24 cellular contexts compared by ENCODE assay signal in the genomic region with DNA sequence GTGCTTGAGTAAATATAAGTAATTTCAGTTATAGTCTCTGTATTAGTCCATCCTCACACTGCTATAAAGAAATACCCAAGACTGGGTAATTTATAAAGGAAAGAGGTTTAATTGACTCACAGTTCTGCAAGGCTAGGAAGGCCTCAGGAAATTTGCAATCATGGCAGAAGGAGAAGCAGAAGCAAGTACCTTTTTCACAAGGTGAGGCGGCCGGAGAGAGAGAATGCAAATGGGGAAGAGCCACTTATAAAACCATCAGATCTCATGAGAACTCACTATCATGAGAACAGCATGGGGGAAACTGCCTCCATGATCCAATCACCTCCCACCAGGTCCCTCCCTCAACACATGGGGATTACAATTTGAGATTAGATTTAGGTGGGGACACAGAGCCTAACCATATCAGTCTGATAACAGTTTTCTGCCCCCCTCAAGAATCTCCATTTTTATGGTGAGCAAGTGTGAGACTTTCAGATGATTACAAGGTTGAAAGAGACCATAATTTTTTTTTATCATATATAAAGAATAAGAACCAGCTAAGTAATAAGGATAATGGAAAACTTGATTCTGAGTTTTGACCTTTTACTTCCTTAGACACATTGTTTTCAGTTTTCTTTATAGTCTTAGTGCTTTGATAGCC. TPM values are rescaled to one million over a fixed set of nuclear protein-coding genes. Genes with fewer than 3 reads are reported as not detected.
DNase-seq lines count a peak whose midpoint lies in the region; ATAC-seq and TF ChIP-seq lines count a peak whose summit lies in the region.
"Had no signal": no experiment of that assay in that cellular context is flagged by ENCODE, and none has a peak within 500 bp of the region (broad histone marks: within the 10 kb centered on the region; RNA-seq: fewer than 3 reads in every experiment).

No MANE protein-coding gene starts in this region.

- POLR2A ChIA-PET in activated CD8-positive, alpha-beta T cell treated with anti-CD3 and anti-CD28 coated beads for 36 hours (lab: Charles Lee): no interaction called here
- POLR2A ChIA-PET in activated CD8-positive, alpha-beta T cell treated with anti-CD3 and anti-CD28 coated beads, Interleukin-2, amount 10 ng/mL, durations not matched to agents 7 days and 5 days (lab: Charles Lee): no interaction called here
- POLR2A ChIA-PET in OCI-LY7 (lab: Charles Lee): interaction anchor here (1.0 to 1.9 kb wide), 3 partner anchors 9 to 36 kb away, joined by 6 to 7 read pairs (median 6); partner anchors contain the start of gene LEMD3

- DNase-seq in activated CD8-positive, alpha-beta T cell treated with anti-CD3 and anti-CD28 coated beads for 36 hours: peak; percentile 10
- no peak for DNase-seq in activated CD8-positive, alpha-beta T cell treated with anti-CD3 and anti-CD28 coated beads, Interleukin-2, amount 10 ng/mL, durations not matched to agents 7 days and 5 days
- DNase-seq in OCI-LY7 (ENCODE audit: low spot score): peak; percentile 43
- DNase-seq in dermis blood vessel endothelial cell: peak; percentile 18
- no peak for DNase-seq in stimulated activated naive CD8-positive, alpha-beta T cell treated with anti-CD3 and anti-CD28 coated beads, Interleukin-15, Interleukin-2, amounts not matched to agents 100 U/mL and 50 U/mL, for 24 hours
- no peak for DNase-seq in AG08396 (ENCODE audit: low spot score)
- no peak for DNase-seq in cerebellar cortex (ENCODE audit: low spot score)
- DNase-seq: activated CD4-positive, alpha-beta T cell treated with anti-CD3 and anti-CD28 coated beads, Interleukin-2, amount 50 U/mL, for 4 hours; activated CD8-positive, alpha-beta memory T cell treated with anti-CD3 and anti-CD28 coated beads, Interleukin-2, amount 50 U/mL, for 48 hours; DMS53; dorsolateral prefrontal cortex; glutamatergic neuron; lower lobe of right lung; NCI-H1105; NCI-H2081; NCI-H345; NCI-H748 treated with DMSO at 0.1 percent for 48 hours; sigmoid colon; trophoblast cell had no signal

- peaks cover 82% of the 10 kb centered on the region; the same call in 1 of the 2 replicates for H3K79me2 ChIP-seq in OCI-LY7 (ENCODE audit: insufficient read depth, low read depth, low read length)

- H3K4me3 Mint-ChIP-seq in activated CD8-positive, alpha-beta T cell treated with anti-CD3 and anti-CD28 coated beads for 36 hours: peak overlapping the region; percentile 13
- no peak overlapping the region for H3K4me3 Mint-ChIP-seq in activated CD8-positive, alpha-beta T cell treated with anti-CD3 and anti-CD28 coated beads, Interleukin-2, amount 10 ng/mL, durations not matched to agents 7 days and 5 days
- H3K4me3 Mint-ChIP-seq: central memory CD8-positive, alpha-beta T cell; neural progenitor cell had no signal

- no peak overlapping the region for H3K4me3 ChIP-seq in OCI-LY7 (ENCODE audit: low read depth, low read length, poor library complexity, severe bottlenecking)
- H3K4me3 ChIP-seq: dorsolateral prefrontal cortex, HAP-1, lower lobe of right lung, neural progenitor cell, sigmoid colon had no signal

- H3K36me3 ChIP-seq in OCI-LY7 (ENCODE audit: insufficient read depth, low read length): peaks cover 4% of the 10 kb centered on the region
- H3K36me3 ChIP-seq: HAP-1, lower lobe of right lung, neural progenitor cell, sigmoid colon had no signal

- peak overlapping the region; percentile 54 for H3K4me2 ChIP-seq in OCI-LY7 (ENCODE audit: low read length)
- H3K4me2 ChIP-seq: neural progenitor cell had no signal

- no peaks in the 10 kb centered on the region for H3K27me3 Mint-ChIP-seq in activated CD8-positive, alpha-beta T cell treated with anti-CD3 and anti-CD28 coated beads for 36 hours
- H3K27me3 Mint-ChIP-seq in activated CD8-positive, alpha-beta T cell treated with anti-CD3 and anti-CD28 coated beads, Interleukin-2, amount 10 ng/mL, durations not matched to agents 7 days and 5 days (ENCODE audit: low read depth): no peaks in the 10 kb centered on the region
- H3K27me3 Mint-ChIP-seq: central memory CD8-positive, alpha-beta T cell had no signal

- BruUV-seq in OCI-LY7 (replicated peaks; lab: Mats Ljungman, UMichigan): no TSS peak

- ATAC-seq in activated CD8-positive, alpha-beta T cell treated with anti-CD3 and anti-CD28 coated beads for 36 hours: peak; percentile 57
- no peak for ATAC-seq in activated CD8-positive, alpha-beta T cell treated with anti-CD3 and anti-CD28 coated beads, Interleukin-2, amount 10 ng/mL, durations not matched to agents 7 days and 5 days
- ATAC-seq in stimulated activated naive CD8-positive, alpha-beta T cell treated with anti-CD3 and anti-CD28 coated beads, Interleukin-15, Interleukin-2, amounts not matched to agents 100 U/mL and 50 U/mL, for 24 hours: peak; percentile 62
- no peak for ATAC-seq in HG03039 (IDR thresholded peaks at IDR 0.05; ENCODE audit: unreplicated experiment)
- ATAC-seq: lower lobe of right lung, SK-N-SH treated with all-trans-retinoic acid at 6 μM for 48 hours had no signal

- peaks cover 40% of the 10 kb centered on the region for H3K36me3 Mint-ChIP-seq in activated CD8-positive, alpha-beta T cell treated with anti-CD3 and anti-CD28 coated beads for 36 hours (ENCODE audit: low read depth)
- peaks cover 73% of the 10 kb centered on the region for H3K36me3 Mint-ChIP-seq in activated CD8-positive, alpha-beta T cell treated with anti-CD3 and anti-CD28 coated beads, Interleukin-2, amount 10 ng/mL, durations not matched to agents 7 days and 5 days (ENCODE audit: low read depth)

- H3K9me2 ChIP-seq in OCI-LY7 (ENCODE audit: insufficient read depth, low read length): no peaks in the 10 kb centered on the region

- H3K4me1 ChIP-seq in OCI-LY7 (ENCODE audit: insufficient read depth, low read length, poor library complexity, severe bottlenecking): peaks cover 46% of the 10 kb centered on the region
- H3K4me1 ChIP-seq: HAP-1, neural progenitor cell had no signal

- no peak overlapping the region for H2AFZ ChIP-seq in OCI-LY7 (ENCODE audit: low read length)
- H2AFZ ChIP-seq: neural progenitor cell had no signal

- peaks cover 81% of the 10 kb centered on the region for H3K4me1 Mint-ChIP-seq in activated CD8-positive, alpha-beta T cell treated with anti-CD3 and anti-CD28 coated beads for 36 hours (ENCODE audit: low read depth)
- H3K4me1 Mint-ChIP-seq in activated CD8-positive, alpha-beta T cell treated with anti-CD3 and anti-CD28 coated beads, Interleukin-2, amount 10 ng/mL, durations not matched to agents 7 days and 5 days (ENCODE audit: low read depth): peaks cover 64% of the 10 kb centered on the region
- H3K4me1 Mint-ChIP-seq: neural progenitor cell had no signal

- H3K27ac ChIP-seq in OCI-LY7 (ENCODE audit: low read depth, low read length, poor library complexity, severe bottlenecking): peak overlapping the region; percentile 49
- H3K27ac ChIP-seq: dorsolateral prefrontal cortex, lower lobe of right lung, neural progenitor cell, sigmoid colon had no signal

- no peaks in the 10 kb centered on the region for H3K9me3 Mint-ChIP-seq in activated CD8-positive, alpha-beta T cell treated with anti-CD3 and anti-CD28 coated beads for 36 hours
- H3K9me3 Mint-ChIP-seq in activated CD8-positive, alpha-beta T cell treated with anti-CD3 and anti-CD28 coated beads, Interleukin-2, amount 10 ng/mL, durations not matched to agents 7 days and 5 days (ENCODE audit: insufficient read depth): peaks cover 24% of the 10 kb centered on the region
- H3K9me3 Mint-ChIP-seq: central memory CD8-positive, alpha-beta T cell had no signal

- no peaks in the 10 kb centered on the region for H3K9me3 ChIP-seq in OCI-LY7 (ENCODE audit: low read length)
- H3K9me3 ChIP-seq: HAP-1, lower lobe of right lung, sigmoid colon had no signal

- H4K20me1 ChIP-seq in OCI-LY7 (ENCODE audit: insufficient read depth, low read length): peaks cover 8% of the 10 kb centered on the region; the same call in 1 of the 2 replicates

- no peak for TF ChIP-seq CTCF in activated CD8-positive, alpha-beta T cell treated with anti-CD3 and anti-CD28 coated beads for 36 hours (IDR thresholded peaks at IDR 0.05)
- no peak for TF ChIP-seq CTCF in OCI-LY7 (conservative IDR thresholded peaks at IDR 0.05; ENCODE audit: low read length)

- intact Hi-C loops in activated CD8-positive, alpha-beta T cell treated with anti-CD3 and anti-CD28 coated beads for 36 hours (cut with micrococcal nuclease): no loop called here
- intact Hi-C loops in OCI-LY7 (cut with micrococcal nuclease; ENCODE audit: unreplicated experiment): no loop called here

- H3K27ac Mint-ChIP-seq in activated CD8-positive, alpha-beta T cell treated with anti-CD3 and anti-CD28 coated beads for 36 hours: peak overlapping the region; percentile 84
- H3K27ac Mint-ChIP-seq in activated CD8-positive, alpha-beta T cell treated with anti-CD3 and anti-CD28 coated beads, Interleukin-2, amount 10 ng/mL, durations not matched to agents 7 days and 5 days: no peak overlapping the region
- H3K27ac Mint-ChIP-seq: neural progenitor cell had no signal

- CTCF ChIA-PET in activated CD8-positive, alpha-beta T cell treated with anti-CD3 and anti-CD28 coated beads for 36 hours (lab: Charles Lee): no interaction called here
- CTCF ChIA-PET in activated CD8-positive, alpha-beta T cell treated with anti-CD3 and anti-CD28 coated beads, Interleukin-2, amount 10 ng/mL, durations not matched to agents 7 days and 5 days (lab: Charles Lee): no interaction called here
- CTCF ChIA-PET in OCI-LY7 (lab: Charles Lee; ENCODE audit: unreplicated experiment): interaction anchor here (1.4 kb wide), 1 partner anchor 10 kb away, joined by 4 read pairs; no protein-coding TSS in a partner anchor

RNA-seq across cellular contexts. Expression of gene LEMD3, which starts 35.6 kb away (rescaled TPM):
- 10 to 100 TPM; 19.5 to 23.2 TPM for total RNA-seq in activated CD8-positive, alpha-beta T cell treated with anti-CD3 and anti-CD28 coated beads for 36 hours
- 10 to 100 TPM; 35.9 to 36.1 TPM for total RNA-seq in activated CD8-positive, alpha-beta T cell treated with anti-CD3 and anti-CD28 coated beads, Interleukin-2, amount 10 ng/mL, durations not matched to agents 7 days and 5 days
- 45.5 and 58.0 TPM in 2 replicates for total RNA-seq in OCI-LY7 (2014; rRNA removed; shearing (Covaris generic))
- total RNA-seq in OCI-LY7 (2022) (29.0 and 33.0 TPM in 2 replicates), dermis blood vessel endothelial cell (29.9 and 30.1 TPM in 2 replicates)

Comparison
In these comparisons a context has a peak if more than half of its experiments do, and no peak if none do; other contexts are left out.
1. ATAC-seq: peak in activated CD8-positive, alpha-beta T cell treated with anti-CD3 and anti-CD28 coated beads for 36 hours (single experiment) and stimulated activated naive CD8-positive, alpha-beta T cell treated with anti-CD3 and anti-CD28 coated beads, Interleukin-15, Interleukin-2, amounts not matched to agents 100 U/mL and 50 U/mL, for 24 hours (single experiment); none in activated CD8-positive, alpha-beta T cell treated with anti-CD3 and anti-CD28 coated beads, Interleukin-2, amount 10 ng/mL, durations not matched to agents 7 days and 5 days (single experiment) and HG03039 (single experiment).
2. DNase-seq: peak in activated CD8-positive, alpha-beta T cell treated with anti-CD3 and anti-CD28 coated beads for 36 hours (single experiment), OCI-LY7 (single experiment) and dermis blood vessel endothelial cell (single experiment); none in activated CD8-positive, alpha-beta T cell treated with anti-CD3 and anti-CD28 coated beads, Interleukin-2, amount 10 ng/mL, durations not matched to agents 7 days and 5 days (single experiment), stimulated activated naive CD8-positive, alpha-beta T cell treated with anti-CD3 and anti-CD28 coated beads, Interleukin-15, Interleukin-2, amounts not matched to agents 100 U/mL and 50 U/mL, for 24 hours (single experiment), AG08396 (single experiment) and cerebellar cortex (single experiment).